1 cellular context compared by ENCODE assay signal in genomic region chr19:58475714-58476497, GRCh38.
TF ChIP-seq lines count a peak whose summit lies in the region.

ZNF446 (plus strand) TSS chr19:58476352; CDS start chr19:58477219, 867 bp downstream.

TF ChIP-seq in K562, 482 proteins besides CTCF, POLR2A, EP300 and RAD21 (continued from another document):
- TF ChIP-seq ZBTB40 (IDR thresholded peaks at IDR 0.05) (peak; percentile 90), ZBTB40 (CRISPR knock-in tag; IDR thresholded peaks at IDR 0.05) (no peak), ZNF41 (CRISPR knock-in tag; conservative IDR thresholded peaks at IDR 0.05) (no peak), HNRNPLL (IDR thresholded peaks at IDR 0.05; ENCODE audit: low read depth, low read length, poor library complexity, severe bottlenecking) (peak; percentile 62), CBFA2T2 (conservative IDR thresholded peaks at IDR 0.05) (no peak), PRPF4 (IDR thresholded peaks at IDR 0.05; ENCODE audit: insufficient read depth, low read depth, low read length, poor library complexity, severe bottlenecking) (no peak), SAP30 (IDR thresholded peaks at IDR 0.05; ENCODE audit: borderline replicate concordance, insufficient read depth, low read depth, low read length, poor library complexity, severe bottlenecking) (no peak), NFRKB (IDR thresholded peaks at IDR 0.05; ENCODE audit: low read depth) (no peak), NKRF (IDR thresholded peaks at IDR 0.05; ENCODE audit: borderline replicate concordance) (peak; percentile 7; the same call in 1 of the 2 replicates), ZNF263 (CRISPR knock-in tag; IDR thresholded peaks at IDR 0.05; ENCODE audit: borderline replicate concordance) (peak; percentile 59; the same call in 1 of the 2 replicates), DNMT1 (IDR thresholded peaks at IDR 0.05) (peak; percentile 59; the same call in 1 of the 2 replicates), ZNF589 (CRISPR knock-in tag; IDR thresholded peaks at IDR 0.05; ENCODE audit: low read depth) (no peak)
